Comparison of ENCODE assay signal across 10 cellular contexts in the genomic region with DNA sequence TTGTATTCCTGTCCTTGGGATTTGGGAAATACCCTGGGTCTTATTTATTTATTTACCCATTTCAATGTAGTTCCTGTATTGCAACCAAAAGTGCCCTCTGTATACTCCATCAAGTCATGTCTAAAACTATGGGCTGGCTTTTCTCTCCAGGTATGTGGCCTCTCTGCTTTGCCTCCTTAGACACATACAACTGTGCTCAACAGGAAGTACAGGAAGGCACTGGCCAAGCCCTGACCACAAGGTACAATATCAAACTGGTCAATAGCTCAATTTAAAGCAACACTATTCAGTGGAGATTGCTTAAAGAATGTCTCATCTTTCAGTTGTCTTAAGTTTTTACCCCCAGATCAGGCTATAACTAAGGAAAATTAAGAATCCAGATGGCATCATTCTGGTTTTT. TPM values are rescaled to one million over a fixed set of nuclear protein-coding genes. Genes with fewer than 3 reads are reported as not detected.
"Had no signal": no experiment of that assay in that cellular context is flagged by ENCODE, and none has a peak within 500 bp of the region (broad histone marks: within the 10 kb centered on the region; RNA-seq: fewer than 3 reads in every experiment).

No MANE protein-coding gene starts in this region.

- H3K27ac Mint-ChIP-seq: GM23338, H9, HFFc6 had no signal

- DNase-seq: GM23248, GOT3, H7, H9, HCEC 1CT, HFFc6 had no signal

- H3K4me1 ChIP-seq: HAP-1 had no signal

- H3K9ac ChIP-seq: GM23248 had no signal

- H3K4me1 Mint-ChIP-seq: GM23338, H9 had no signal

- H3K27ac ChIP-seq: GM23248 had no signal

- H3K4me3 Mint-ChIP-seq: GM23338, H9, HFFc6 had no signal

- H3K9me3 ChIP-seq: HAP-1 had no signal

- FAIRE-seq: H54 had no signal

- ATAC-seq: GM23338, HCT116 had no signal

- H3K36me3 ChIP-seq: HAP-1 had no signal

- H3K4me3 ChIP-seq: GM23248, GM23338, HAP-1 had no signal

- H2AFZ ChIP-seq: GM23248, GM23338 had no signal

- H3K4me2 ChIP-seq: GM23338 had no signal

RNA-seq across cellular contexts. Expression of a gene that starts 42.3 kb away (rescaled TPM):
- total RNA-seq: GM23248, HFFc6 had no signal
- polyA plus RNA-seq: GM23248 had no signal
